Comparison of ENCODE assay signal across 8 cellular contexts in genomic region chr20:6765469-6766058, GRCh38. TPM values are rescaled to one million over a fixed set of nuclear protein-coding genes. Genes with fewer than 3 reads are reported as not detected.
DNase-seq lines count a peak whose midpoint lies in the region; ATAC-seq and TF ChIP-seq lines count a peak whose summit lies in the region.

No MANE protein-coding gene starts in this region.

- DNase-seq in DMS53 (lab: John Stamatoyannopoulos, UW) = peak; percentile 79
- DNase-seq in Karpas-422 = peak; percentile 70
- DNase-seq in erythroblast (lab: John Stamatoyannopoulos, UW) = peak; percentile 62 to 75
- no peak for DNase-seq in stimulated activated CD4-positive, alpha-beta T cell treated with anti-CD3 and anti-CD28 coated beads, Interleukin-2, amount 100 ng/mL, for 24 hours

- H3K4me2 ChIP-seq in Karpas-422 (ENCODE audit: low read depth, low read length, poor library complexity, severe bottlenecking) = no peak overlapping the region
- H3K4me2 ChIP-seq in OCI-LY3 (ENCODE audit: low read length) = no peak overlapping the region
- H3K4me2 ChIP-seq in parathyroid adenoma (ENCODE audit: low read length) = no peak overlapping the region

- H3K27me3 ChIP-seq in Karpas-422 (ENCODE audit: low read length) = no peaks in the 10 kb centered on the region
- peaks cover 5% of the 10 kb centered on the region; the same call in 1 of the 2 replicates for H3K27me3 ChIP-seq in OCI-LY3 (ENCODE audit: low read depth, low read length)
- peaks cover 3% of the 10 kb centered on the region for H3K27me3 ChIP-seq in parathyroid adenoma (ENCODE audit: control insufficient read depth, insufficient read depth, low read length)

- ATAC-seq in GM21360 (IDR thresholded peaks at IDR 0.05; ENCODE audit: unreplicated experiment) (no peak), HG03354 (IDR thresholded peaks at IDR 0.05; ENCODE audit: poor library complexity, severe bottlenecking, unreplicated experiment) (no peak)

- H3K36me3 ChIP-seq in Karpas-422 (ENCODE audit: insufficient read depth, low read length) (no peaks in the 10 kb centered on the region), OCI-LY3 (replicated peaks; ENCODE audit: low read depth, low read length) (no peaks in the 10 kb centered on the region), parathyroid adenoma (ENCODE audit: control insufficient read depth, insufficient read depth, low read length) (no peaks in the 10 kb centered on the region)

- TF ChIP-seq CTCF in OCI-LY3 (IDR thresholded peaks at IDR 0.05; ENCODE audit: low read depth, low read length) (peak; percentile 55), parathyroid adenoma (IDR thresholded peaks at IDR 0.05) (peak; percentile 73)

- no peak overlapping the region for H3K4me3 ChIP-seq in Karpas-422 (ENCODE audit: low read length)
- no peak overlapping the region for H3K4me3 ChIP-seq in OCI-LY3 (ENCODE audit: low read length)
- H3K4me3 ChIP-seq in parathyroid adenoma (ENCODE audit: low read depth, low read length) = no peak overlapping the region

- H3K9me3 ChIP-seq in Karpas-422 (ENCODE audit: low read length) = no peaks in the 10 kb centered on the region
- no peaks in the 10 kb centered on the region for H3K9me3 ChIP-seq in OCI-LY3 (ENCODE audit: insufficient read depth, low read length)
- H3K9me3 ChIP-seq in parathyroid adenoma (ENCODE audit: control insufficient read depth, low read length) = no peaks in the 10 kb centered on the region

- H3K27ac ChIP-seq in Karpas-422 (ENCODE audit: low read length) (no peak overlapping the region), OCI-LY3 (ENCODE audit: low read length) (no peak overlapping the region), parathyroid adenoma (no peak overlapping the region)

- H3K9me2 ChIP-seq in Karpas-422 (replicated peaks; ENCODE audit: insufficient read depth, low read length) = no peaks in the 10 kb centered on the region

- TF ChIP-seq POLR2A in erythroblast (IDR thresholded peaks at IDR 0.05; ENCODE audit: low read length) = no peak

- H3K9ac ChIP-seq in Karpas-422 (ENCODE audit: low read length) = no peak overlapping the region
- H3K9ac ChIP-seq in OCI-LY3 (ENCODE audit: low read length) = no peak overlapping the region
- no peak overlapping the region for H3K9ac ChIP-seq in parathyroid adenoma

- no peaks in the 10 kb centered on the region for H3K4me1 ChIP-seq in Karpas-422 (ENCODE audit: low read length)
- no peaks in the 10 kb centered on the region for H3K4me1 ChIP-seq in OCI-LY3 (ENCODE audit: low read length)
- peaks cover 3% of the 10 kb centered on the region for H3K4me1 ChIP-seq in parathyroid adenoma

- H4K20me1 ChIP-seq in Karpas-422 (ENCODE audit: insufficient read depth, low read depth, low read length) (no peaks in the 10 kb centered on the region), OCI-LY3 (ENCODE audit: insufficient read depth, low read length) (no peaks in the 10 kb centered on the region)

- no peaks in the 10 kb centered on the region for H3K79me2 ChIP-seq in Karpas-422 (ENCODE audit: low read length)
- no peaks in the 10 kb centered on the region for H3K79me2 ChIP-seq in OCI-LY3 (ENCODE audit: low read length)
- H3K79me2 ChIP-seq in parathyroid adenoma = no peaks in the 10 kb centered on the region

- H2AFZ ChIP-seq in Karpas-422 (ENCODE audit: low read length) (no peak overlapping the region), OCI-LY3 (ENCODE audit: low read depth, low read length) (no peak overlapping the region), parathyroid adenoma (no peak overlapping the region)

RNA-seq across cellular contexts. Expression of gene BMP2, which starts 1.9 kb away (rescaled TPM):
- not detected in 2 replicates for total RNA-seq in Karpas-422 (2014; rRNA removed; shearing (Covaris generic); ENCODE audit: low replicate concordance)

Comparison
In these comparisons a context has a peak if more than half of its experiments do, and no peak if none do; other contexts are left out.
1. DNase-seq: peak in DMS53 (single experiment), Karpas-422 (single experiment) and erythroblast (2 of 2); none in stimulated activated CD4-positive, alpha-beta T cell treated with anti-CD3 and anti-CD28 coated beads, Interleukin-2, amount 100 ng/mL, for 24 hours (0 of 2).